Comparison of ENCODE assay signal across 23 cellular contexts in the genomic region with DNA sequence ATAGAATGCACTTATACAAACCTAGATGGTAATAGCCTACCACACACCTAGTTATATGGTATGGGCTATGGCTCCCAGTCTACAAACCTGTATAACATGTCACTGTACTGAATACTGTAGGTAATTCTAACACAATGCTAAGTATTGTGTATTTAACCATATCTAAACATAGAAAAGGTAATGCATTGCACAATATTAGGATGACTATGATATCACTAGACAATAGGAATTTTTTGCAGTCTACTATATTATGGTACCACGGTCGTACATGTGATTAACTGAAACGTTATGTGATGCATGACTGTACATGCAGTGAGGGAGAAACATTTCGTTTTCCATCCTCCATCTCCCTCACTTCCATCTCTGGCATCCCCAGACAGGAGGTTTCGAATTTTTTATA.
DNase-seq lines count a peak whose midpoint lies in the region; ATAC-seq, FAIRE-seq and TF ChIP-seq lines count a peak whose summit lies in the region.
"Had no signal": no experiment of that assay in that cellular context is flagged by ENCODE, and none has a peak within 500 bp of the region (broad histone marks: within the 10 kb centered on the region; RNA-seq: fewer than 3 reads in every experiment).

No MANE protein-coding gene starts in this region.

- H3K4me3 ChIP-seq in mammary epithelial cell (replicated peaks in 1 of 3; ENCODE audit: insufficient read depth in 1 of 3, low read depth in 2 of 3, low read length in 3 of 3) (no peak overlapping the region), epithelial cell of esophagus (ENCODE audit: low read length) (no peak overlapping the region), keratinocyte (ENCODE audit: control insufficient read depth in 2 of 3, extremely low read depth in 1 of 3, insufficient read depth in 2 of 3, low read depth in 1 of 3, low read length in 3 of 3) (no peak overlapping the region)
- H3K4me3 ChIP-seq: BLaER1 had no signal

- H3K79me2 ChIP-seq in mammary epithelial cell (ENCODE audit: insufficient read depth, low read length) (no peaks in the 10 kb centered on the region), keratinocyte (ENCODE audit: control insufficient read depth, insufficient read depth, low read length) (no peaks in the 10 kb centered on the region)

- WGBS in mammary epithelial cell (ENCODE audit: low coverage, missing lambda C conversion rate): 19% methylated on average over 5 of the region's 5 CpGs

- peak overlapping the region; percentile 15 for H3K4me2 ChIP-seq in mammary epithelial cell (ENCODE audit: insufficient read depth, low read depth, low read length)
- no peak overlapping the region for H3K4me2 ChIP-seq in keratinocyte (ENCODE audit: control insufficient read depth, extremely low read depth, insufficient read depth, low read depth, low read length)
- H3K4me2 ChIP-seq: BLaER1 had no signal

- dilution Hi-C loops in mammary epithelial cell (cut with HindIII; ENCODE audit: low sequenced_read_pairs): no loop called here
- dilution Hi-C loops in keratinocyte (cut with MboI; ENCODE audit: extremely low pct_ligation_motif_present, low sequenced_read_pairs): no loop called here

- no peaks in the 10 kb centered on the region for H3K9me3 Mint-ChIP-seq in MCF 10A (ENCODE audit: unreplicated experiment)
- H3K9me3 Mint-ChIP-seq: CD8-positive, alpha-beta T cell had no signal

- H3K4me3 Mint-ChIP-seq in MCF 10A (ENCODE audit: unreplicated experiment): no peak overlapping the region
- H3K4me3 Mint-ChIP-seq: B cell; CD4-positive, CD25-positive, alpha-beta regulatory T cell; CD8-positive, alpha-beta T cell had no signal

- H3K27me3 ChIP-seq in mammary epithelial cell (ENCODE audit: insufficient read depth, low read length): no peaks in the 10 kb centered on the region
- H3K27me3 ChIP-seq in keratinocyte (ENCODE audit: control insufficient read depth, extremely low read depth, insufficient read depth, low read length): no peaks in the 10 kb centered on the region
- H3K27me3 ChIP-seq: BLaER1 had no signal

- no peaks in the 10 kb centered on the region for H3K4me1 Mint-ChIP-seq in MCF 10A (ENCODE audit: insufficient read depth, unreplicated experiment)
- H3K4me1 Mint-ChIP-seq: B cell; CD4-positive, CD25-positive, alpha-beta regulatory T cell had no signal

- no peaks in the 10 kb centered on the region for H3K9me1 ChIP-seq in keratinocyte (ENCODE audit: control insufficient read depth, extremely low read depth, insufficient read depth, low read length)

- DNase-seq in mammary epithelial cell (peak; percentile 75), MCF 10A (ENCODE audit: unreplicated experiment) (no peak), RWPE1 (ENCODE audit: low spot score) (peak; percentile 49), epithelial cell of esophagus (ENCODE audit: low read depth) (peak; percentile 85), keratinocyte (ENCODE audit: low read depth, low spot score) (no peak), MV-4-11 (lab: John Stamatoyannopoulos, UW) (no peak), NCI-H2107 treated with DMSO at 0.1 percent for 48 hours (lab: John Stamatoyannopoulos, UW; ENCODE audit: unreplicated experiment) (no peak)
- DNase-seq: Caco-2; CD4-positive, CD25-positive, alpha-beta regulatory T cell; CD8-positive, alpha-beta T cell; DMS153; DND-41; GOT3; H7; HCEC 1CT had no signal

- no peaks in the 10 kb centered on the region for H3K36me3 Mint-ChIP-seq in MCF 10A (ENCODE audit: insufficient read depth, unreplicated experiment)
- H3K36me3 Mint-ChIP-seq: CD4-positive, CD25-positive, alpha-beta regulatory T cell; CD8-positive, alpha-beta T cell had no signal

- intact Hi-C loops in mammary epithelial cell (cut with micrococcal nuclease) (no loop called here), MCF 10A (cut with micrococcal nuclease) (no loop called here)

- in situ Hi-C loops in mammary epithelial cell (cut with MboI; ENCODE audit: low sequenced_read_pairs in 2 of 2): no loop called here

- TF ChIP-seq CTCF in mammary epithelial cell (conservative IDR thresholded peaks at IDR 0.05 in 1 of 2, IDR thresholded peaks at IDR 0.05 in 1 of 2; ENCODE audit: extremely low read depth in 1 of 2, insufficient read depth in 1 of 2, low read depth in 1 of 2, low read length in 2 of 2): no peak
- TF ChIP-seq CTCF in MCF 10A (IDR thresholded peaks at IDR 0.05; ENCODE audit: unreplicated experiment): no peak
- TF ChIP-seq CTCF in RWPE1 (conservative IDR thresholded peaks at IDR 0.05; ENCODE audit: low read depth): no peak
- TF ChIP-seq CTCF in epithelial cell of esophagus (IDR thresholded peaks at IDR 0.05; ENCODE audit: insufficient read depth, low read depth, low read length, missing control alignments): no peak
- no peak for TF ChIP-seq CTCF in keratinocyte (optimal IDR thresholded peaks at IDR 0.05 in 1 of 3, IDR thresholded peaks at IDR 0.05 in 1 of 3, conservative IDR thresholded peaks at IDR 0.05 in 1 of 3; ENCODE audit: extremely low read depth in 1 of 3, insufficient read depth in 2 of 3, low read length in 3 of 3)

- FAIRE-seq in keratinocyte (lab: Jason Lieb, UNC): peak; percentile 43
- FAIRE-seq: A204.1, G401.6, GM12892 had no signal

- BruUV-seq in mammary epithelial cell (replicated peaks; lab: Mats Ljungman, UMichigan) (no TSS peak), MCF 10A (replicated peaks; lab: Mats Ljungman, UMichigan) (no TSS peak)

- H3K36me3 ChIP-seq in mammary epithelial cell (ENCODE audit: insufficient read depth, low read length): peaks cover 2% of the 10 kb centered on the region
- H3K36me3 ChIP-seq in keratinocyte (ENCODE audit: control insufficient read depth in 2 of 2, extremely low read depth in 1 of 2, insufficient read depth in 2 of 2, low read length in 2 of 2): peaks cover 0 to 4% of the 10 kb centered on the region in 2 experiments
- H3K36me3 ChIP-seq: BLaER1 had no signal

- H3K27ac ChIP-seq in mammary epithelial cell (ENCODE audit: insufficient read depth, low read depth, low read length) (peak overlapping the region; percentile 33), RWPE1 (no peak overlapping the region), keratinocyte (ENCODE audit: control insufficient read depth, insufficient read depth, low read length) (no peak overlapping the region)
- H3K27ac ChIP-seq: 22Rv1, BLaER1, C4-2B had no signal

- H3K9ac ChIP-seq in mammary epithelial cell (ENCODE audit: insufficient read depth, low read length) (no peak overlapping the region), keratinocyte (ENCODE audit: control insufficient read depth, extremely low read depth, insufficient read depth, low read length) (no peak overlapping the region)
- H3K9ac ChIP-seq: BLaER1 had no signal

- no peak overlapping the region for H3K27ac Mint-ChIP-seq in MCF 10A (ENCODE audit: low read depth, unreplicated experiment)
- H3K27ac Mint-ChIP-seq: B cell; CD4-positive, CD25-positive, alpha-beta regulatory T cell; CD8-positive, alpha-beta T cell had no signal

- no peaks in the 10 kb centered on the region for H4K20me1 ChIP-seq in mammary epithelial cell (ENCODE audit: insufficient read depth, low read length)
- H4K20me1 ChIP-seq in keratinocyte (ENCODE audit: control insufficient read depth, extremely low read depth, insufficient read depth, low read length): no peaks in the 10 kb centered on the region
- H4K20me1 ChIP-seq: BLaER1 had no signal

- CTCF ChIA-PET in mammary epithelial cell (lab: Charles Lee; ENCODE audit: low non-redundant PET): no interaction called here
- CTCF ChIA-PET in MCF 10A (lab: Yijun Ruan, JAX): no interaction called here
- CTCF ChIA-PET in RWPE1 (lab: Yijun Ruan, JAX): no interaction called here

- H3K4me1 ChIP-seq in mammary epithelial cell (ENCODE audit: insufficient read depth, low read length): peaks cover 14% of the 10 kb centered on the region
- peaks cover 13% of the 10 kb centered on the region for H3K4me1 ChIP-seq in keratinocyte (ENCODE audit: control insufficient read depth, extremely low read depth, insufficient read depth, low read length)
- H3K4me1 ChIP-seq: BLaER1, Caco-2 had no signal

- ATAC-seq in HG03025 (IDR thresholded peaks at IDR 0.05; ENCODE audit: low FRiP score, unreplicated experiment): no peak
- ATAC-seq: CD8-positive, alpha-beta T cell had no signal

- POLR2A ChIA-PET in MCF 10A (lab: Yijun Ruan, JAX) (no interaction called here), RWPE1 (lab: Yijun Ruan, JAX; ENCODE audit: low non-redundant PET) (no interaction called here)

- H2AFZ ChIP-seq in mammary epithelial cell (ENCODE audit: low read depth, low read length) (no peak overlapping the region), keratinocyte (ENCODE audit: control insufficient read depth, low read length) (no peak overlapping the region)

- no peaks in the 10 kb centered on the region for H3K27me3 Mint-ChIP-seq in MCF 10A (ENCODE audit: insufficient read depth, unreplicated experiment)
- H3K27me3 Mint-ChIP-seq: B cell; CD4-positive, CD25-positive, alpha-beta regulatory T cell had no signal

- no peaks in the 10 kb centered on the region for H3K9me3 ChIP-seq in mammary epithelial cell (replicated peaks; ENCODE audit: insufficient read depth, low read length)
- H3K9me3 ChIP-seq in keratinocyte (ENCODE audit: control insufficient read depth, low read depth, low read length): no peaks in the 10 kb centered on the region
- H3K9me3 ChIP-seq: BLaER1, Caco-2 had no signal

Comparison
In these comparisons a context has a peak if more than half of its experiments do, and no peak if none do; other contexts are left out.
1. DNase-seq: peak in mammary epithelial cell (single experiment), RWPE1 (single experiment) and epithelial cell of esophagus (single experiment); none in MCF 10A (single experiment), keratinocyte (single experiment), MV-4-11 (single experiment) and NCI-H2107 treated with DMSO at 0.1 percent for 48 hours (single experiment).